In genomic region chr12:27148791-27149190, GRCh38 we compare ENCODE assay signal across 28 cellular contexts.
"Had no signal": no experiment of that assay in that cellular context is flagged by ENCODE, and none has a peak within 500 bp of the region (broad histone marks: within the 10 kb centered on the region; RNA-seq: fewer than 3 reads in every experiment).

No MANE protein-coding gene starts in this region.

- H3K27me3 ChIP-seq: breast epithelium, gastroesophageal sphincter, ovary, sigmoid colon, tibial nerve had no signal

- H3K4me3 Mint-ChIP-seq: activated T-cell treated with anti-CD3 and anti-CD28 coated beads, Interleukin-2, amount 50 U/mL, for 4 hours; activated T-helper 17 cell treated with anti-CD3 and anti-CD28 coated beads, Interleukin-2, amount 50 U/mL, for 72 hours; memory B cell; stimulated activated memory B cell treated with anti-CD40 and anti-IgM and Interleukin-4, amounts not matched to agents 10 μg/mL and 1 μg/mL and 100 μg/mL, for 72 hours; T-helper 17 cell had no signal

- ATAC-seq: activated T-cell treated with anti-CD3 and anti-CD28 coated beads, Interleukin-2, amount 50 U/mL, for 4 hours; activated T-helper 17 cell treated with anti-CD3 and anti-CD28 coated beads, Interleukin-2, amount 50 U/mL, for 72 hours; gastroesophageal sphincter; left cardiac atrium; naive thymus-derived CD4-positive, alpha-beta T cell; stimulated activated memory B cell treated with anti-CD40 and anti-IgM and Interleukin-4, amounts not matched to agents 10 μg/mL and 1 μg/mL and 100 μg/mL, for 72 hours; T-helper 17 cell had no signal

- H3K27me3 Mint-ChIP-seq: activated T-helper 17 cell treated with anti-CD3 and anti-CD28 coated beads, Interleukin-2, amount 50 U/mL, for 72 hours; memory B cell; progenitor cell of endocrine pancreas; stimulated activated memory B cell treated with anti-CD40 and anti-IgM and Interleukin-4, amounts not matched to agents 10 μg/mL and 1 μg/mL and 100 μg/mL, for 72 hours; T-helper 17 cell had no signal

- H3K27ac ChIP-seq: breast epithelium, gastroesophageal sphincter, ovary, sigmoid colon, tibial nerve had no signal

- H3K9me3 ChIP-seq: breast epithelium, gastroesophageal sphincter, ovary, sigmoid colon, tibial nerve had no signal

- H3K4me1 Mint-ChIP-seq: activated T-helper 17 cell treated with anti-CD3 and anti-CD28 coated beads, Interleukin-2, amount 50 U/mL, for 72 hours; memory B cell; stimulated activated memory B cell treated with anti-CD40 and anti-IgM and Interleukin-4, amounts not matched to agents 10 μg/mL and 1 μg/mL and 100 μg/mL, for 72 hours had no signal

- H3K27ac Mint-ChIP-seq: activated T-helper 17 cell treated with anti-CD3 and anti-CD28 coated beads, Interleukin-2, amount 50 U/mL, for 72 hours; memory B cell; naive thymus-derived CD4-positive, alpha-beta T cell; progenitor cell of endocrine pancreas; stimulated activated memory B cell treated with anti-CD40 and anti-IgM and Interleukin-4, amounts not matched to agents 10 μg/mL and 1 μg/mL and 100 μg/mL, for 72 hours; T-helper 17 cell had no signal

- H3K4me3 ChIP-seq: breast epithelium, gastroesophageal sphincter, ovary, sigmoid colon, tibial nerve had no signal

- H3K36me3 Mint-ChIP-seq: stimulated activated memory B cell treated with anti-CD40 and anti-IgM and Interleukin-4, amounts not matched to agents 10 μg/mL and 1 μg/mL and 100 μg/mL, for 72 hours had no signal

- H3K36me3 ChIP-seq: breast epithelium, gastroesophageal sphincter, ovary, sigmoid colon, tibial nerve had no signal

- H3K9me3 Mint-ChIP-seq: activated T-cell treated with anti-CD3 and anti-CD28 coated beads, Interleukin-2, amount 50 U/mL, for 4 hours; activated T-helper 17 cell treated with anti-CD3 and anti-CD28 coated beads, Interleukin-2, amount 50 U/mL, for 72 hours; memory B cell; naive thymus-derived CD4-positive, alpha-beta T cell; stimulated activated memory B cell treated with anti-CD40 and anti-IgM and Interleukin-4, amounts not matched to agents 10 μg/mL and 1 μg/mL and 100 μg/mL, for 72 hours had no signal

- H3K4me1 ChIP-seq: breast epithelium had no signal

- FAIRE-seq: endothelial cell of umbilical vein, keratinocyte, small intestine had no signal

- DNase-seq: activated CD4-positive, alpha-beta T cell treated with anti-CD3 and anti-CD28 coated beads, Interleukin-2, amount 50 U/mL, for 4 hours; activated CD4-positive, CD25-positive, alpha-beta regulatory T cell treated with anti-CD3 and anti-CD28 coated beads, Interleukin-2, amount 50 U/mL, for 72 hours; activated gamma-delta T cell treated with Interleukin-2 at 50 U/mL for 16 hours; activated naive CD4-positive, alpha-beta T cell treated with anti-CD3 and anti-CD28 coated beads, Interleukin-2, amount 50 U/mL, for 16 hours; activated T-cell treated with anti-CD3 and anti-CD28 coated beads, Interleukin-2, amount 50 U/mL, for 4 hours; central memory CD4-positive, alpha-beta T cell; head of caudate nucleus; hippocampal formation; left cardiac atrium; midbrain; naive thymus-derived CD4-positive, alpha-beta T cell; ovary; sigmoid colon; small intestine; stimulated activated CD4-positive, alpha-beta T cell treated with anti-CD3 and anti-CD28 coated beads, Interleukin-1b, Interleukin-23, amount 100 ng/mL, for 48 hours; stimulated activated CD4-positive, alpha-beta T cell treated with anti-CD3 and anti-CD28 coated beads, Interleukin-4, amount 100 ng/mL, for 4 hours; stimulated activated CD8-positive, alpha-beta memory T cell treated with anti-CD3 and anti-CD28 coated beads, Interleukin-4, amount 100 ng/mL, for 48 hours; T-helper 17 cell; T1000 had no signal
